2 cellular contexts compared by ENCODE assay signal in the genomic region with DNA sequence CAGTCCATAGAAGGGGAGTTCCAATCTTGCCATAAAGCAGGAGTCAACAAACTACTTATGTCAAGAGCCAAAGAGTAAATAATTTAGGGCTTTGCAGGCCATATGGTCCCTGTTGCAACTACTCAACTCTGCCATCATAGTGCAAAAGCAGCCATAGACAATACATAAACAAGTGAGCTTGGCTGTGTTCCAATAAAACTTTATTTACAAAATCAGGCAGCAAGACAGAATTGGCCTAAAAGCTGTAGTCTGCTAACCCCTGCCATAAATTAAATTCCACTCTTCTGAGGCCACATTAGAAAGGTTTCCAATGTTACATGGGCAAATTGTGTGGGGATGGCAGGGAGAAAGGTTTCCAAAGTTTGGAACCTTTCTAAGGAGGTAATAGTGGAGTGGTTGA.
TF ChIP-seq lines count a peak whose summit lies in the region.

No MANE protein-coding gene starts in this region.

TF ChIP-seq in IMR-90, 13 proteins besides CTCF, POLR2A, EP300 and RAD21:
- TF ChIP-seq NFE2L2 (IDR thresholded peaks at IDR 0.05; ENCODE audit: low read depth, low read length) (no peak), MAFK (IDR thresholded peaks at IDR 0.05; ENCODE audit: low read depth, low read length) (no peak), MXI1 (IDR thresholded peaks at IDR 0.05; ENCODE audit: borderline replicate concordance, low read depth, low read length) (no peak), SMC3 (IDR thresholded peaks at IDR 0.05; ENCODE audit: low read depth, low read length) (no peak)
- TF ChIP-seq, protein P1, sequence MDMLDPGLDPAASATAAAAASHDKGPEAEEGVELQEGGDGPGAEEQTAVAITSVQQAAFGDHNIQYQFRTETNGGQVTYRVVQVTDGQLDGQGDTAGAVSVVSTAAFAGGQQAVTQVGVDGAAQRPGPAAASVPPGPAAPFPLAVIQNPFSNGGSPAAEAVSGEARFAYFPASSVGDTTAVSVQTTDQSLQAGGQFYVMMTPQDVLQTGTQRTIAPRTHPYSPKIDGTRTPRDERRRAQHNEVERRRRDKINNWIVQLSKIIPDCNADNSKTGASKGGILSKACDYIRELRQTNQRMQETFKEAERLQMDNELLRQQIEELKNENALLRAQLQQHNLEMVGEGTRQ (IDR thresholded peaks at IDR 0.05; ENCODE audit: low read depth, low read length), result no peak
- TF ChIP-seq, protein P2, sequence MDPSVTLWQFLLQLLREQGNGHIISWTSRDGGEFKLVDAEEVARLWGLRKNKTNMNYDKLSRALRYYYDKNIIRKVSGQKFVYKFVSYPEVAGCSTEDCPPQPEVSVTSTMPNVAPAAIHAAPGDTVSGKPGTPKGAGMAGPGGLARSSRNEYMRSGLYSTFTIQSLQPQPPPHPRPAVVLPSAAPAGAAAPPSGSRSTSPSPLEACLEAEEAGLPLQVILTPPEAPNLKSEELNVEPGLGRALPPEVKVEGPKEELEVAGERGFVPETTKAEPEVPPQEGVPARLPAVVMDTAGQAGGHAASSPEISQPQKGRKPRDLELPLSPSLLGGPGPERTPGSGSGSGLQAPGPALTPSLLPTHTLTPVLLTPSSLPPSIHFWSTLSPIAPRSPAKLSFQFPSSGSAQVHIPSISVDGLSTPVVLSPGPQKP (IDR thresholded peaks at IDR 0.05; ENCODE audit: borderline replicate concordance, low read depth, low read length), result no peak

TF ChIP-seq in K562, 482 proteins besides CTCF, POLR2A, EP300 and RAD21:
- TF ChIP-seq, protein P3, sequence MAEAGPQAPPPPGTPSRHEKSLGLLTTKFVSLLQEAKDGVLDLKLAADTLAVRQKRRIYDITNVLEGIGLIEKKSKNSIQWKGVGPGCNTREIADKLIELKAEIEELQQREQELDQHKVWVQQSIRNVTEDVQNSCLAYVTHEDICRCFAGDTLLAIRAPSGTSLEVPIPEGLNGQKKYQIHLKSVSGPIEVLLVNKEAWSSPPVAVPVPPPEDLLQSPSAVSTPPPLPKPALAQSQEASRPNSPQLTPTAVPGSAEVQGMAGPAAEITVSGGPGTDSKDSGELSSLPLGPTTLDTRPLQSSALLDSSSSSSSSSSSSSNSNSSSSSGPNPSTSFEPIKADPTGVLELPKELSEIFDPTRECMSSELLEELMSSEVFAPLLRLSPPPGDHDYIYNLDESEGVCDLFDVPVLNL (CRISPR knock-in tag; IDR thresholded peaks at IDR 0.05; ENCODE audit: low read depth), result no peak
- TF ChIP-seq NFIC (IDR thresholded peaks at IDR 0.05) (peak; percentile 41; the same call in 1 of the 2 replicates), ZNF165 (CRISPR knock-in tag; IDR thresholded peaks at IDR 0.05; ENCODE audit: borderline replicate concordance) (no peak), SIX5 (IDR thresholded peaks at IDR 0.05; ENCODE audit: borderline replicate concordance in 1 of 2, insufficient read depth in 1 of 2, low read depth in 1 of 2, low read length in 2 of 2) (no peak), ZNF121 (CRISPR knock-in tag; conservative IDR thresholded peaks at IDR 0.05) (no peak)
- TF ChIP-seq, protein P4, sequence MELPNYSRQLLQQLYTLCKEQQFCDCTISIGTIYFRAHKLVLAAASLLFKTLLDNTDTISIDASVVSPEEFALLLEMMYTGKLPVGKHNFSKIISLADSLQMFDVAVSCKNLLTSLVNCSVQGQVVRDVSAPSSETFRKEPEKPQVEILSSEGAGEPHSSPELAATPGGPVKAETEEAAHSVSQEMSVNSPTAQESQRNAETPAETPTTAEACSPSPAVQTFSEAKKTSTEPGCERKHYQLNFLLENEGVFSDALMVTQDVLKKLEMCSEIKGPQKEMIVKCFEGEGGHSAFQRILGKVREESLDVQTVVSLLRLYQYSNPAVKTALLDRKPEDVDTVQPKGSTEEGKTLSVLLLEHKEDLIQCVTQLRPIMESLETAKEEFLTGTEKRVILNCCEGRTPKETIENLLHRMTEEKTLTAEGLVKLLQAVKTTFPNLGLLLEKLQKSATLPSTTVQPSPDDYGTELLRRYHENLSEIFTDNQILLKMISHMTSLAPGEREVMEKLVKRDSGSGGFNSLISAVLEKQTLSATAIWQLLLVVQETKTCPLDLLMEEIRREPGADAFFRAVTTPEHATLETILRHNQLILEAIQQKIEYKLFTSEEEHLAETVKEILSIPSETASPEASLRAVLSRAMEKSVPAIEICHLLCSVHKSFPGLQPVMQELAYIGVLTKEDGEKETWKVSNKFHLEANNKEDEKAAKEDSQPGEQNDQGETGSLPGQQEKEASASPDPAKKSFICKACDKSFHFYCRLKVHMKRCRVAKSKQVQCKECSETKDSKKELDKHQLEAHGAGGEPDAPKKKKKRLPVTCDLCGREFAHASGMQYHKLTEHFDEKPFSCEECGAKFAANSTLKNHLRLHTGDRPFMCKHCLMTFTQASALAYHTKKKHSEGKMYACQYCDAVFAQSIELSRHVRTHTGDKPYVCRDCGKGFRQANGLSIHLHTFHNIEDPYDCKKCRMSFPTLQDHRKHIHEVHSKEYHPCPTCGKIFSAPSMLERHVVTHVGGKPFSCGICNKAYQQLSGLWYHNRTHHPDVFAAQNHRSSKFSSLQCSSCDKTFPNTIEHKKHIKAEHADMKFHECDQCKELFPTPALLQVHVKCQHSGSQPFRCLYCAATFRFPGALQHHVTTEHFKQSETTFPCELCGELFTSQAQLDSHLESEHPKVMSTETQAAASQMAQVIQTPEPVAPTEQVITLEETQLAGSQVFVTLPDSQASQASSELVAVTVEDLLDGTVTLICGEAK (IDR thresholded peaks at IDR 0.05), result peak; percentile 85
- TF ChIP-seq, protein P4 (CRISPR knock-in tag; IDR thresholded peaks at IDR 0.05), result peak; percentile 52; the same call in 1 of the 2 replicates
